1 cellular context compared by ENCODE assay signal in the genomic region with DNA sequence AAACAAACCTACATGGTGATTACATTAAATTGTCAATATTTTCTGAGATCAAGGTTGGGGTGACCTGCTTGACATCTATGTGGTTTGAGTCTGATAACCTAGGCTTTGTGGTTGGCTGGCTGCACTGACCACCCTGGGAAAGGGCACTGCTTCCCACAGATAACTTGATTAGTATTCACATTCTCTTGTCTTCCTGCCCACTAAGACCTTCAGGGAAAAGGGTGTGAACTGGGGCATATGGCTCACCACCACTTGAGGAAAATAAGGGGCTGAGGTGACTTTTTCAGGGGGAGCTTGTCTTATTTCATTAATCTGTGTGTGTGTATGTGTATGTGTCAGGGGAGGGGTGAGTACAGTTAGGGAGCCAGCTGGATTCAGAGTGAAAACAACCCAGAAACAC.
TF ChIP-seq lines count a peak whose summit lies in the region.

No MANE protein-coding gene starts in this region.

TF ChIP-seq in H1, 55 proteins besides CTCF, POLR2A, EP300 and RAD21:
- TF ChIP-seq RFX5 (IDR thresholded peaks at IDR 0.05; ENCODE audit: borderline replicate concordance, low read depth, low read length): no peak
- TF ChIP-seq TAF1 (IDR thresholded peaks at IDR 0.05; ENCODE audit: low read depth, low read length): no peak
- TF ChIP-seq NRF1 (IDR thresholded peaks at IDR 0.05; ENCODE audit: low read depth, low read length): no peak
- no peak for TF ChIP-seq FOSL1 (IDR thresholded peaks at IDR 0.05; ENCODE audit: insufficient read depth, low read depth, low read length)
- TF ChIP-seq TCF12 (IDR thresholded peaks at IDR 0.05; ENCODE audit: low read depth, low read length): no peak
- TF ChIP-seq BRCA1 (IDR thresholded peaks at IDR 0.05; ENCODE audit: low read depth, low read length): no peak
- TF ChIP-seq SAP30 (IDR thresholded peaks at IDR 0.05; ENCODE audit: insufficient read depth, insufficient replicate concordance, low read length): no peak
- no peak for TF ChIP-seq GABPA (IDR thresholded peaks at IDR 0.05; ENCODE audit: borderline replicate concordance, insufficient read depth, low read length)
- TF ChIP-seq SP4 (IDR thresholded peaks at IDR 0.05; ENCODE audit: low read length): no peak
